20 cellular contexts compared by ENCODE assay signal in the genomic region with DNA sequence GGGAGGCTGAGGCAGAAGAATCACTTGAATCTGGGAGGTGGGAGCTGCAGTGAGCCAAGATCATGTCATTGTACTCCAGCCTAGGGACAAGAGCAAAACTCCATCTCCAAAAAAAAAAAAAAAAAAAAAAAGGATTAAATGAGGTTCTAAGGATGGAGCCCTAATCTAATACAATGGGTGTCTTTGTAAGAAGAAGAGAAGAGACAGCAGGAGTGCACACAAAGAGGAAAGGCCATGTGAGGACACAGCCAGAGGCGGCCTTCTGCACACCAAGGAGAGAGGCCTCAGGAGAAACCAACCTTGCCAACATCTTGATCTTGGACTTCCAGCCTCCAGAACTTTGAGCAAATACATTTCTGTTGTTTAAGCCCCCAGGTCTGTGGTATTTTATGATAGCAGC.
"Had no signal": no experiment of that assay in that cellular context is flagged by ENCODE, and none has a peak within 500 bp of the region (broad histone marks: within the 10 kb centered on the region; RNA-seq: fewer than 3 reads in every experiment).

No MANE protein-coding gene starts in this region.

- H3K27ac ChIP-seq: dorsolateral prefrontal cortex, right lobe of liver, tibial artery had no signal

- H3K36me3 ChIP-seq: right lobe of liver, tibial artery had no signal

- H3K4me3 Mint-ChIP-seq: activated T-cell treated with anti-CD3 and anti-CD28 coated beads, Interleukin-2, amount 50 U/mL, for 4 hours had no signal

- DNase-seq: activated CD8-positive, alpha-beta memory T cell treated with anti-CD3 and anti-CD28 coated beads for 24 hours; activated CD8-positive, alpha-beta memory T cell treated with anti-CD3 and anti-CD28 coated beads, Interleukin-2, amount 50 U/mL, for 4 hours; activated naive CD4-positive, alpha-beta T cell treated with Interleukin-2 at 50 U/mL for 16 hours; activated naive CD8-positive, alpha-beta T cell treated with anti-CD3 and anti-CD28 coated beads for 36 hours; activated T-cell treated with anti-CD3 and anti-CD28 coated beads, Interleukin-2, amount 50 U/mL, for 4 hours; central memory CD4-positive, alpha-beta T cell; dorsolateral prefrontal cortex; effector memory CD8-positive, alpha-beta T cell; glutamatergic neuron; hippocampal formation; left ventricle myocardium superior; mammary epithelial cell; nucleus accumbens; right lobe of liver; stimulated activated CD4-positive, alpha-beta T cell treated with anti-CD3 and anti-CD28 coated beads, Interleukin-2, amount 100 ng/mL, for 24 hours; stimulated activated naive CD4-positive, alpha-beta T cell treated with Interleukin-2 at 50 U/mL for 16 hours; tibial artery had no signal

- H3K9me3 Mint-ChIP-seq: effector memory CD8-positive, alpha-beta T cell had no signal

- H3K4me3 ChIP-seq: dorsolateral prefrontal cortex, right lobe of liver, skin epidermis, tibial artery had no signal

- H3K27me3 Mint-ChIP-seq: activated naive CD8-positive, alpha-beta T cell treated with anti-CD3 and anti-CD28 coated beads for 36 hours had no signal

- H3K4me1 ChIP-seq: tibial artery had no signal

- H3K27me3 ChIP-seq: right lobe of liver, tibial artery had no signal

- H3K9me3 ChIP-seq: right lobe of liver, tibial artery had no signal

- ATAC-seq: activated CD4-positive, CD25-positive, alpha-beta regulatory T cell treated with anti-CD3 and anti-CD28 coated beads, Interleukin-2, amount 50 U/mL, for 24 hours; activated T-cell treated with anti-CD3 and anti-CD28 coated beads, Interleukin-2, amount 50 U/mL, for 4 hours; effector memory CD8-positive, alpha-beta T cell; esophagus mucosa; left ventricle myocardium superior; right lobe of liver had no signal
